19 cellular contexts compared by ENCODE assay signal in the genomic region with DNA sequence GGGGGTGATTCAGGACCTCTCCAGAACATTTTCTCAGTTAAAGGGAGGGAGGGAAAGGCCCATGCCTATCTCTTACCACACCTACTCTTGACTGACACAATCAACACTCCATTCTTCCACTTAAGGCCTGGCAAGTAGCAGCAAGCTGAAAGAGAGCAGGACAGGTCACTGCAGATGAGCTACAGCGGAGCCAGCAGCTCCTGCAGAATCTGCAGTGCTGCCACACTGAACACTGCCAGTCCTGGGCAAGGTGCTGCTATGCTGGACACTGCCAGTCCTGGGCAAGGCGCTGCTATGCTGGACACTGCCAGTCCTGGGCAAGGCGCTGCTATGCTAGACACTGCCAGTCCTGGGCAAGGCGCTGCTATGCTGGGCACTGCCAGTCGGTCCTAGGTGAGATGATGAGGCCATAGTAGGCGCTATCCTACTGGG.
A peak's percentile ranks its signal among the peaks of the same experiment; 100 is the strongest.
DNase-seq lines count a peak whose midpoint lies in the region; ATAC-seq and TF ChIP-seq lines count a peak whose summit lies in the region.
"Had no signal": no experiment of that assay in that cellular context is flagged by ENCODE, and none has a peak within 500 bp of the region (broad histone marks: within the 10 kb centered on the region; RNA-seq: fewer than 3 reads in every experiment).

No MANE protein-coding gene starts in this region.

- peak overlapping the region; percentile 90 for H3K27ac ChIP-seq in foreskin keratinocyte
- no peak overlapping the region for H3K27ac ChIP-seq in neuronal stem cell (replicated peaks; ENCODE audit: low read length)
- no peak overlapping the region for H3K27ac ChIP-seq in WERI-Rb-1
- H3K27ac ChIP-seq: C4-2B had no signal

- no peak overlapping the region for H3K4ac ChIP-seq in neuronal stem cell (ENCODE audit: low read length)

- H3K4me3 ChIP-seq in neuronal stem cell (ENCODE audit: low read length in 2 of 2) = no peak overlapping the region
- H3K4me3 ChIP-seq in WERI-Rb-1 (ENCODE audit: low read depth, low read length) = no peak overlapping the region
- H3K4me3 ChIP-seq: GM12878 had no signal

- peak overlapping the region; percentile 34 for H3K23ac ChIP-seq in neuronal stem cell (ENCODE audit: low read depth, low read length, poor library complexity)

- peak overlapping the region; percentile 39 for H3K14ac ChIP-seq in neuronal stem cell (ENCODE audit: low read length)

- peak overlapping the region; percentile 14 for H3K9ac ChIP-seq in neuronal stem cell (ENCODE audit: low read depth, low read length, poor library complexity)

- H3K9me3 ChIP-seq in neuronal stem cell (replicated peaks in 1 of 2; ENCODE audit: control insufficient read depth in 2 of 2, insufficient read depth in 1 of 2, low read depth in 1 of 2, low read length in 2 of 2) (no peaks in the 10 kb centered on the region), WERI-Rb-1 (ENCODE audit: severe bottlenecking) (no peaks in the 10 kb centered on the region)

- no peak overlapping the region for H3K4me2 ChIP-seq in neuronal stem cell (ENCODE audit: insufficient read depth, low read length, poor library complexity, severe bottlenecking)

- no peak overlapping the region for H2BK12ac ChIP-seq in neuronal stem cell (ENCODE audit: low read length)

- DNase-seq in Right ventricle myocardium superior (no peak), cardiac septum (ENCODE audit: low spot score) (no peak), foreskin keratinocyte (peak; percentile 68 to 84), neuronal stem cell (ENCODE audit: low spot score) (no peak), WERI-Rb-1 (no peak), glomerular visceral epithelial cell (ENCODE audit: extremely low spot score) (no peak)
- DNase-seq: activated CD4-positive, alpha-beta T cell treated with anti-CD3 and anti-CD28 coated beads, Interleukin-2, amount 50 U/mL, for 1 hour; DMS 273 treated with DMSO at 0.1 percent for 48 hours; GF-D8; NCI-H1105; NCI-H2171 treated with DMSO at 0.1 percent for 48 hours; NCI-H748 treated with DMSO at 0.1 percent for 48 hours; occipital lobe; stimulated activated CD4-positive, alpha-beta T cell treated with anti-CD3 and anti-CD28 coated beads, Interleukin-4, amount 100 ng/mL, for 1 hour; substantia nigra had no signal

- H4K91ac ChIP-seq in neuronal stem cell (ENCODE audit: low read depth, low read length, poor library complexity) = no peak overlapping the region

- H3K79me1 ChIP-seq in neuronal stem cell (ENCODE audit: low read depth, low read length) = no peaks in the 10 kb centered on the region

- TF ChIP-seq CTCF in foreskin keratinocyte (conservative IDR thresholded peaks at IDR 0.05) (no peak), WERI-Rb-1 (IDR thresholded peaks at IDR 0.05; ENCODE audit: low read depth, low read length) (no peak)

- no peak overlapping the region for H2AFZ ChIP-seq in neuronal stem cell (ENCODE audit: low read length)

- no peak overlapping the region for H2BK120ac ChIP-seq in neuronal stem cell (ENCODE audit: low read depth, low read length)

- H2BK15ac ChIP-seq in neuronal stem cell (ENCODE audit: low read length) = no peak overlapping the region

- H3K27me3 ChIP-seq in foreskin keratinocyte (no peaks in the 10 kb centered on the region), neuronal stem cell (ENCODE audit: control insufficient read depth in 3 of 3, insufficient read depth in 3 of 3, low read depth in 1 of 3, low read length in 3 of 3) (no peaks in the 10 kb centered on the region), WERI-Rb-1 (ENCODE audit: insufficient read depth, low read depth, severe bottlenecking) (no peaks in the 10 kb centered on the region)

- H3K4me1 ChIP-seq in foreskin keratinocyte = peaks cover 33% of the 10 kb centered on the region
- peaks cover 0 to 5% of the 10 kb centered on the region in 2 donors for H3K4me1 ChIP-seq in neuronal stem cell (ENCODE audit: control insufficient read depth in 2 of 2, insufficient read depth in 1 of 2, low read depth in 1 of 2, low read length in 2 of 2)

- H3K36me3 ChIP-seq in neuronal stem cell (replicated peaks in 1 of 2; ENCODE audit: control insufficient read depth in 2 of 2, insufficient read depth in 2 of 2, low read length in 2 of 2) (peaks cover 12 to 15% of the 10 kb centered on the region in 2 donors), WERI-Rb-1 (no peaks in the 10 kb centered on the region)

- peak overlapping the region; percentile 63 for H2AK5ac ChIP-seq in neuronal stem cell (ENCODE audit: low read depth, low read length)

- no peak overlapping the region for H4K8ac ChIP-seq in neuronal stem cell (ENCODE audit: low read depth, low read length)

- H3K18ac ChIP-seq in neuronal stem cell (ENCODE audit: low read length) = peak overlapping the region; percentile 81

- ATAC-seq in Right ventricle myocardium superior (ENCODE audit: poor library complexity) = peak; percentile 88
- ATAC-seq in foreskin keratinocyte = peak; percentile 79
- no peak for ATAC-seq in HG02763 (IDR thresholded peaks at IDR 0.05; ENCODE audit: unreplicated experiment)
- no peak for ATAC-seq in HG03139 (IDR thresholded peaks at IDR 0.05; ENCODE audit: unreplicated experiment)
- ATAC-seq: GM12878 had no signal

- WGBS in neuronal stem cell (ENCODE audit: extremely low coverage in 2 of 2, insufficient read length in 2 of 2, insufficient replicate concordance in 1 of 2), 2 donors = no CpG with 5 or more reads among the region's 6 CpGs

- H2BK5ac ChIP-seq in neuronal stem cell (ENCODE audit: low read length) = no peak overlapping the region

- intact Hi-C loops in Right ventricle myocardium superior (cut with DNase I) (no loop called here), cardiac septum (cut with DNase I) (no loop called here)

Comparison
In these comparisons a context has a peak if more than half of its experiments do, and no peak if none do; other contexts are left out.
1. ATAC-seq: peak in Right ventricle myocardium superior (single experiment) and foreskin keratinocyte (single experiment); none in HG02763 (single experiment) and HG03139 (single experiment).
2. DNase-seq: peak in foreskin keratinocyte (2 of 2); none in Right ventricle myocardium superior (single experiment), cardiac septum (single experiment), neuronal stem cell (single experiment), WERI-Rb-1 (single experiment) and glomerular visceral epithelial cell (single experiment).